In the genomic region with DNA sequence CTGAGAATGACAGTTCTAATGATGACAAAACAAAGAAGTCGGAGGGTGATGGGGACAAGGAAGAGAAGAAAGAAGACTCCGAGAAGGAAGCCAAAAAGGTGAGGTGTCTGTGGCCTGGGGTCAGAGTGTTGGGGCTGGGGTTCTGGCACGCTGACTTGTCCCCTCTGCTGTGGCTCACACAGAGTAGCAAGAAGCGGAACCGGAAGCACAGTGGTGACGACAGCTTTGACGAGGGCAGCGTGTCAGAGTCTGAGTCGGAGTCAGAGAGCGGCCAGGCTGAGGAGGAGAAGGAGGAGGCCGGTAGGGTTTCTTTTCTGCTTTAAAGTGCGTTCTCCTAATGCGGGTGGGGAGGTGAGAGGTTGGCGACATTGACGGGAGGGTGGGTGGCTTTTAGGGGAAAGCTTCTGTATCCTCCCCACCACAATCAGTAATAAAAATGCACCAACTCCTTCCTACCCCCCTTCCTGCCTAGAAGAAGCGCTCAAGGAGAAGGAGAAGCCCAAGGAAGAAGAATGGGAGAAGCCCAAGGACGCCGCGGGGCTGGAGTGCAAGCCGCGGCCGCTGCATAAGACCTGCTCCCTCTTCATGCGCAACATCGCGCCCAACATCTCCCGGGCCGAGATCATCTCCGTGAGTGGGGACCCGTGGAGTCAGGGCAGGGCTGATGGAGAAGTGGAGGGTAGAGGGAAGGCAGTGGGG, we compare ENCODE assay signal across 14 cellular contexts. TPM values are rescaled to one million over a fixed set of nuclear protein-coding genes. Genes with fewer than 3 reads are reported as not detected.
DNase-seq lines count a peak whose midpoint lies in the region; ATAC-seq lines count a peak whose summit lies in the region.
"Had no signal": no experiment of that assay in that cellular context is flagged by ENCODE, and none has a peak within 500 bp of the region (broad histone marks: within the 10 kb centered on the region; RNA-seq: fewer than 3 reads in every experiment).

No MANE protein-coding gene starts in this region.

- POLR2A ChIA-PET in activated CD4-positive, alpha-beta T cell treated with anti-CD3 and anti-CD28 coated beads for 36 hours (lab: Charles Lee) = interaction anchor here (5.6 kb wide), 1 partner anchor 9 kb away, joined by 73 read pairs; a partner anchor contains a TSS

- CTCF ChIA-PET in activated CD4-positive, alpha-beta T cell treated with anti-CD3 and anti-CD28 coated beads for 36 hours (lab: Charles Lee) = interaction anchor here (0.7 kb wide), 1 partner anchor 855 kb away, joined by 3 read pairs; no protein-coding TSS in a partner anchor

- no peak for ATAC-seq in activated CD4-positive, alpha-beta T cell treated with anti-CD3 and anti-CD28 coated beads for 36 hours
- peak in 1 of 2 donors; percentile 48 for ATAC-seq in natural killer cell treated with Interleukin-12 subunit alpha and Interleukin-12 subunit beta and Interleukin-15 and Interleukin-18, amount 100 ng/mL, for 72 hours
- ATAC-seq in HG02571 (IDR thresholded peaks at IDR 0.05; ENCODE audit: unreplicated experiment) = no peak
- ATAC-seq: left cardiac atrium had no signal

- peaks cover 37% of the 10 kb centered on the region for H3K4me1 Mint-ChIP-seq in activated CD4-positive, alpha-beta T cell treated with anti-CD3 and anti-CD28 coated beads for 36 hours
- H3K4me1 Mint-ChIP-seq in activated T-helper 1 cell treated with anti-CD3 and anti-CD28 coated beads, Interleukin-12 subunit alpha, Interleukin-12 subunit beta, Interleukin-2, Interleukin-4 antibody, amounts not matched to agents 30 ng/mL and 10 ng/mL and 1 ng/mL, durations not matched to agents 14 hours and 24 hours and 36 hours (ENCODE audit: low read depth) = peaks cover 37% of the 10 kb centered on the region
- peaks cover 38 to 55% of the 10 kb centered on the region in 2 donors for H3K4me1 Mint-ChIP-seq in natural killer cell treated with Interleukin-12 subunit alpha and Interleukin-12 subunit beta and Interleukin-15 and Interleukin-18, amount 100 ng/mL, for 72 hours (ENCODE audit: low read depth in 2 of 2)

- H3K27me3 Mint-ChIP-seq in activated CD4-positive, alpha-beta T cell treated with anti-CD3 and anti-CD28 coated beads for 36 hours = no peaks in the 10 kb centered on the region
- H3K27me3 Mint-ChIP-seq in activated T-helper 1 cell treated with anti-CD3 and anti-CD28 coated beads, Interleukin-12 subunit alpha, Interleukin-12 subunit beta, Interleukin-2, Interleukin-4 antibody, amounts not matched to agents 30 ng/mL and 10 ng/mL and 1 ng/mL, durations not matched to agents 14 hours and 24 hours and 36 hours (ENCODE audit: insufficient read depth) = no peaks in the 10 kb centered on the region
- H3K27me3 Mint-ChIP-seq in natural killer cell treated with Interleukin-12 subunit alpha and Interleukin-12 subunit beta and Interleukin-15 and Interleukin-18, amount 100 ng/mL, for 72 hours = no peaks in the 10 kb centered on the region

- H3K4me3 Mint-ChIP-seq in activated CD4-positive, alpha-beta T cell treated with anti-CD3 and anti-CD28 coated beads for 36 hours = peak overlapping the region; percentile 8
- peak overlapping the region; percentile 21 for H3K4me3 Mint-ChIP-seq in activated T-helper 1 cell treated with anti-CD3 and anti-CD28 coated beads, Interleukin-12 subunit alpha, Interleukin-12 subunit beta, Interleukin-2, Interleukin-4 antibody, amounts not matched to agents 30 ng/mL and 10 ng/mL and 1 ng/mL, durations not matched to agents 14 hours and 24 hours and 36 hours
- peak overlapping the region; percentile 85 for H3K4me3 Mint-ChIP-seq in natural killer cell treated with Interleukin-12 subunit alpha and Interleukin-12 subunit beta and Interleukin-15 and Interleukin-18, amount 100 ng/mL, for 72 hours

- no peaks in the 10 kb centered on the region for H3K9me3 Mint-ChIP-seq in activated CD4-positive, alpha-beta T cell treated with anti-CD3 and anti-CD28 coated beads for 36 hours (ENCODE audit: low read depth)
- no peaks in the 10 kb centered on the region for H3K9me3 Mint-ChIP-seq in activated T-helper 1 cell treated with anti-CD3 and anti-CD28 coated beads, Interleukin-12 subunit alpha, Interleukin-12 subunit beta, Interleukin-2, Interleukin-4 antibody, amounts not matched to agents 30 ng/mL and 10 ng/mL and 1 ng/mL, durations not matched to agents 14 hours and 24 hours and 36 hours
- H3K9me3 Mint-ChIP-seq in natural killer cell treated with Interleukin-12 subunit alpha and Interleukin-12 subunit beta and Interleukin-15 and Interleukin-18, amount 100 ng/mL, for 72 hours = no peaks in the 10 kb centered on the region

- peak overlapping the region; percentile 15 for H3K27ac Mint-ChIP-seq in activated CD4-positive, alpha-beta T cell treated with anti-CD3 and anti-CD28 coated beads for 36 hours
- peak overlapping the region; percentile 12 for H3K27ac Mint-ChIP-seq in activated T-helper 1 cell treated with anti-CD3 and anti-CD28 coated beads, Interleukin-12 subunit alpha, Interleukin-12 subunit beta, Interleukin-2, Interleukin-4 antibody, amounts not matched to agents 30 ng/mL and 10 ng/mL and 1 ng/mL, durations not matched to agents 14 hours and 24 hours and 36 hours
- peak overlapping the region; percentile 73 to 80 for H3K27ac Mint-ChIP-seq in natural killer cell treated with Interleukin-12 subunit alpha and Interleukin-12 subunit beta and Interleukin-15 and Interleukin-18, amount 100 ng/mL, for 72 hours

- DNase-seq in activated CD4-positive, alpha-beta T cell treated with anti-CD3 and anti-CD28 coated beads for 36 hours = peak; percentile 40
- DNase-seq in activated CD4-positive, alpha-beta T cell treated with anti-CD3 and anti-CD28 coated beads for 48 hours = no peak
- DNase-seq in NOMO-1 treated with DMSO at 0.1 percent for 48 hours (lab: John Stamatoyannopoulos, UW; ENCODE audit: unreplicated experiment) (peak; percentile 69), GF-D8 (lab: John Stamatoyannopoulos, UW) (no peak), Kasumi-1 (lab: John Stamatoyannopoulos, UW) (no peak)
- no peak for DNase-seq in activated T-helper 1 cell treated with anti-CD3 and anti-CD28 coated beads, Interleukin-12 subunit alpha, Interleukin-12 subunit beta, Interleukin-2, Interleukin-4 antibody, amounts not matched to agents 30 ng/mL and 10 ng/mL and 1 ng/mL, durations not matched to agents 14 hours and 24 hours and 36 hours (ENCODE audit: low spot score)
- no peak for DNase-seq in natural killer cell treated with Interleukin-12 subunit alpha and Interleukin-12 subunit beta and Interleukin-15 and Interleukin-18, amount 100 ng/mL, for 72 hours (ENCODE audit: low spot score)
- DNase-seq: activated gamma-delta T cell; cortex of kidney; foreskin melanocyte; left cardiac atrium; NCI-H1417; stimulated activated CD4-positive, alpha-beta T cell treated with anti-CD3 and anti-CD28 coated beads, Interleukin-12 subunit alpha, Interleukin-12 subunit beta, amount 100 ng/mL, for 4 hours had no signal

- H3K36me3 Mint-ChIP-seq in activated CD4-positive, alpha-beta T cell treated with anti-CD3 and anti-CD28 coated beads for 36 hours (ENCODE audit: low read depth) = peaks cover 75% of the 10 kb centered on the region
- H3K36me3 Mint-ChIP-seq in activated T-helper 1 cell treated with anti-CD3 and anti-CD28 coated beads, Interleukin-12 subunit alpha, Interleukin-12 subunit beta, Interleukin-2, Interleukin-4 antibody, amounts not matched to agents 30 ng/mL and 10 ng/mL and 1 ng/mL, durations not matched to agents 14 hours and 24 hours and 36 hours (ENCODE audit: low read depth) = peaks cover 78% of the 10 kb centered on the region
- peaks cover 51% of the 10 kb centered on the region for H3K36me3 Mint-ChIP-seq in natural killer cell treated with Interleukin-12 subunit alpha and Interleukin-12 subunit beta and Interleukin-15 and Interleukin-18, amount 100 ng/mL, for 72 hours

- intact Hi-C loops in activated CD4-positive, alpha-beta T cell treated with anti-CD3 and anti-CD28 coated beads for 36 hours (cut with DNase I, micrococcal nuclease) = loop anchor here in 1 of 2 experiments (5.0 kb wide), 2 partner anchors 267 to 282 kb away; a partner anchor contains a TSS
- intact Hi-C loops in activated T-helper 1 cell treated with anti-CD3 and anti-CD28 coated beads, Interleukin-12 subunit alpha, Interleukin-12 subunit beta, Interleukin-2, Interleukin-4 antibody, amounts not matched to agents 30 ng/mL and 10 ng/mL and 1 ng/mL, durations not matched to agents 14 hours and 24 hours and 36 hours (cut with micrococcal nuclease) = no loop called here

RNA-seq across cellular contexts. Expression of a gene that starts 4.6 kb away (rescaled TPM):
- total RNA-seq in activated CD4-positive, alpha-beta T cell treated with anti-CD3 and anti-CD28 coated beads for 36 hours = 1 to 10 TPM; 1.5 to 1.7 TPM
- 4.1 and 5.5 TPM in 2 replicates for total RNA-seq in activated T-helper 1 cell treated with anti-CD3 and anti-CD28 coated beads, Interleukin-12 subunit alpha, Interleukin-12 subunit beta, Interleukin-2, Interleukin-4 antibody, amounts not matched to agents 30 ng/mL and 10 ng/mL and 1 ng/mL, durations not matched to agents 14 hours and 24 hours and 36 hours
- 1 to 10 TPM; 1.8 to 6.0 TPM for total RNA-seq in natural killer cell treated with Interleukin-12 subunit alpha and Interleukin-12 subunit beta and Interleukin-15 and Interleukin-18, amount 100 ng/mL, for 72 hours

RNA-seq across cellular contexts. Expression of a gene that starts 10.0 kb away (rescaled TPM):
- 100 to 1,000 TPM; 253 to 260 TPM for total RNA-seq in activated CD4-positive, alpha-beta T cell treated with anti-CD3 and anti-CD28 coated beads for 36 hours
- 294 and 306 TPM in 2 replicates for total RNA-seq in activated T-helper 1 cell treated with anti-CD3 and anti-CD28 coated beads, Interleukin-12 subunit alpha, Interleukin-12 subunit beta, Interleukin-2, Interleukin-4 antibody, amounts not matched to agents 30 ng/mL and 10 ng/mL and 1 ng/mL, durations not matched to agents 14 hours and 24 hours and 36 hours
- total RNA-seq in natural killer cell treated with Interleukin-12 subunit alpha and Interleukin-12 subunit beta and Interleukin-15 and Interleukin-18, amount 100 ng/mL, for 72 hours = 100 to 1,000 TPM; 212 to 391 TPM

RNA-seq across cellular contexts. Expression of a gene that starts 10.8 kb away (rescaled TPM):
- total RNA-seq in activated CD4-positive, alpha-beta T cell treated with anti-CD3 and anti-CD28 coated beads for 36 hours = under 1 TPM in 1 of 2 experiments, not detected in 1; 0.09 TPM
- 0.17 and 0.21 TPM in 2 replicates for total RNA-seq in activated T-helper 1 cell treated with anti-CD3 and anti-CD28 coated beads, Interleukin-12 subunit alpha, Interleukin-12 subunit beta, Interleukin-2, Interleukin-4 antibody, amounts not matched to agents 30 ng/mL and 10 ng/mL and 1 ng/mL, durations not matched to agents 14 hours and 24 hours and 36 hours
- under 1 TPM; 0.64 to 0.73 TPM for total RNA-seq in natural killer cell treated with Interleukin-12 subunit alpha and Interleukin-12 subunit beta and Interleukin-15 and Interleukin-18, amount 100 ng/mL, for 72 hours

RNA-seq across cellular contexts. Expression of a gene that starts 17.7 kb away (rescaled TPM):
- total RNA-seq in activated CD4-positive, alpha-beta T cell treated with anti-CD3 and anti-CD28 coated beads for 36 hours = 10 to 100 TPM; 22.2 to 31.1 TPM
- total RNA-seq in activated T-helper 1 cell treated with anti-CD3 and anti-CD28 coated beads, Interleukin-12 subunit alpha, Interleukin-12 subunit beta, Interleukin-2, Interleukin-4 antibody, amounts not matched to agents 30 ng/mL and 10 ng/mL and 1 ng/mL, durations not matched to agents 14 hours and 24 hours and 36 hours = 41.5 and 44.1 TPM in 2 replicates
- 1 to 10 TPM; 2.7 to 7.4 TPM for total RNA-seq in natural killer cell treated with Interleukin-12 subunit alpha and Interleukin-12 subunit beta and Interleukin-15 and Interleukin-18, amount 100 ng/mL, for 72 hours

RNA-seq across cellular contexts. Expression of a gene that starts 32.4 kb away (rescaled TPM):
- total RNA-seq in activated CD4-positive, alpha-beta T cell treated with anti-CD3 and anti-CD28 coated beads for 36 hours = 10 to 100 TPM; 13.6 to 15.6 TPM
- 46.0 and 47.9 TPM in 2 replicates for total RNA-seq in activated T-helper 1 cell treated with anti-CD3 and anti-CD28 coated beads, Interleukin-12 subunit alpha, Interleukin-12 subunit beta, Interleukin-2, Interleukin-4 antibody, amounts not matched to agents 30 ng/mL and 10 ng/mL and 1 ng/mL, durations not matched to agents 14 hours and 24 hours and 36 hours
- total RNA-seq in natural killer cell treated with Interleukin-12 subunit alpha and Interleukin-12 subunit beta and Interleukin-15 and Interleukin-18, amount 100 ng/mL, for 72 hours = 10 to 100 TPM; 32.7 to 38.7 TPM

Comparison
In these comparisons a context has a peak if more than half of its experiments do, and no peak if none do; other contexts are left out.
1. DNase-seq: peak in activated CD4-positive, alpha-beta T cell treated with anti-CD3 and anti-CD28 coated beads for 36 hours (single experiment) and NOMO-1 treated with DMSO at 0.1 percent for 48 hours (single experiment); none in activated CD4-positive, alpha-beta T cell treated with anti-CD3 and anti-CD28 coated beads for 48 hours (single experiment), activated T-helper 1 cell treated with anti-CD3 and anti-CD28 coated beads, Interleukin-12 subunit alpha, Interleukin-12 subunit beta, Interleukin-2, Interleukin-4 antibody, amounts not matched to agents 30 ng/mL and 10 ng/mL and 1 ng/mL, durations not matched to agents 14 hours and 24 hours and 36 hours (single experiment), natural killer cell treated with Interleukin-12 subunit alpha and Interleukin-12 subunit beta and Interleukin-15 and Interleukin-18, amount 100 ng/mL, for 72 hours (single experiment), GF-D8 (single experiment) and Kasumi-1 (0 of 2).
2. H3K27ac Mint-ChIP-seq: peak in every context shown above with its lines; median percentile 76 in natural killer cell treated with Interleukin-12 subunit alpha and Interleukin-12 subunit beta and Interleukin-15 and Interleukin-18, amount 100 ng/mL, for 72 hours; 15 in activated CD4-positive, alpha-beta T cell treated with anti-CD3 and anti-CD28 coated beads for 36 hours; 12 in activated T-helper 1 cell treated with anti-CD3 and anti-CD28 coated beads, Interleukin-12 subunit alpha, Interleukin-12 subunit beta, Interleukin-2, Interleukin-4 antibody, amounts not matched to agents 30 ng/mL and 10 ng/mL and 1 ng/mL, durations not matched to agents 14 hours and 24 hours and 36 hours.
3. H3K4me3 Mint-ChIP-seq: peak in every context shown above with its lines; median percentile 85 in natural killer cell treated with Interleukin-12 subunit alpha and Interleukin-12 subunit beta and Interleukin-15 and Interleukin-18, amount 100 ng/mL, for 72 hours; 21 in activated T-helper 1 cell treated with anti-CD3 and anti-CD28 coated beads, Interleukin-12 subunit alpha, Interleukin-12 subunit beta, Interleukin-2, Interleukin-4 antibody, amounts not matched to agents 30 ng/mL and 10 ng/mL and 1 ng/mL, durations not matched to agents 14 hours and 24 hours and 36 hours; 8 in activated CD4-positive, alpha-beta T cell treated with anti-CD3 and anti-CD28 coated beads for 36 hours.